In the genomic region with DNA sequence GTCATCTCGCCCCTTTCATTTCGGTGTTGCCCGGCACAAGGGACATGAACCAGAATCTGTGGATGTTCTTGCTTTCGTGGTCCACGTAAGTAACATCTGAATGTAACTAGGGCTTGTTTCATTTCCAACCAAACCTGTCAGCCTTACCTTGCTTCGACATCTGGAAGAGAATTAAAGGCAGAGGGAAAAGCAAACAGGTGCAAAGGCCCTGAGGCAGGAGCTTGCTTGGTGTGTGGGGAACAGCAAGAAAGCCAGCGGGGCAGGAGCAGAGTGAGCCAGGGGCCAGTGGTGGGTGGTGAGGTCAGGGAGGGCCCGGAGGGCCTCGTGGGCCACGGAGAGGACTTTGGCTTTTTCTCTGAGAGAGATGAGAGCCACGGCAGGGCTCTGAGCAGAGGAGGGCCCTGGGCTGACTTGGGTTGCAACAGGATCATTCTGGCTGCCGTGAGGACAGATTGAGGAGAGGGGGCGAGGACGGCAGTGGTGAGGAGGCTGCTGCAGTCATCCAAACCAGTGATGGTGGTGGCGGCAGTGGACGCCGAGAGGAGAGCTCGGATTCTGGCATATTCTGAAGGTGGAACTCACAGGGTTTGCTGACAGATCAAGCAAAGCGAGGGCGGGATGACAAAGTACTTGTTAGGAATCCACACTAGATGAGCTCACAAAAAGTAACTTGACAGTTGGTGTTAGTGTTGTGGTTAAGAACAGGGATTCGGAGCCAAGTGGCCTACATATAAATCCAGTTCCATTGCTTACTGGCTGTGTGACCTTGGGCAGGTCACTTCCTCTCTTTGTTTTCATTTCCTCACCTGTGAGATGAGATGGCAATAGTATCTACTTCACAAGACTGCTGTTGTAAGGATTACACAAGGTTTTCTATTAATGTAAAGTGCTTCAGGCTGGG, we compare ENCODE assay signal across 17 cellular contexts. TPM values are rescaled to one million over a fixed set of nuclear protein-coding genes. Genes with fewer than 3 reads are reported as not detected.
DNase-seq lines count a peak whose midpoint lies in the region; ATAC-seq, FAIRE-seq and TF ChIP-seq lines count a peak whose summit lies in the region.
"Had no signal": no experiment of that assay in that cellular context is flagged by ENCODE, and none has a peak within 500 bp of the region (broad histone marks: within the 10 kb centered on the region; RNA-seq: fewer than 3 reads in every experiment).

No MANE protein-coding gene starts in this region.

- H3K79me2 ChIP-seq in parathyroid adenoma, result no peaks in the 10 kb centered on the region

- no peak for FAIRE-seq in GM12891 (lab: Jason Lieb, UNC)
- FAIRE-seq: GM12892 had no signal

- 70 to 83% methylated on average over 10 to 19 of the region's 21 CpGs for WGBS in body of pancreas, 2 donors

- no peak overlapping the region for H3K4me3 ChIP-seq in body of pancreas
- H3K4me3 ChIP-seq in left ventricle myocardium inferior, result peak overlapping the region; percentile 44
- no peak overlapping the region for H3K4me3 ChIP-seq in parathyroid adenoma (ENCODE audit: low read depth, low read length)
- no peak overlapping the region for H3K4me3 ChIP-seq in tibial artery

- intact Hi-C loops in body of pancreas (cut with DNase I) (no loop called here), left ventricle myocardium inferior (cut with micrococcal nuclease) (no loop called here), tibial artery (cut with DNase I; ENCODE audit: low total_unique reads) (loop anchor here (10.0 kb wide), 1 partner anchor 116 kb away; the partner anchor contains the start of genes FTSJ1 and SLC38A5)

- ATAC-seq in body of pancreas, result peak; percentile 37
- no peak for ATAC-seq in GM18858 (IDR thresholded peaks at IDR 0.05; ENCODE audit: unreplicated experiment)
- ATAC-seq: stimulated activated memory B cell treated with anti-CD40 and anti-IgM and Interleukin-4, amounts not matched to agents 10 μg/mL and 1 μg/mL and 100 μg/mL, for 72 hours; T-cell had no signal

- H3K4me2 ChIP-seq in parathyroid adenoma (ENCODE audit: low read length), result no peak overlapping the region

- H3K27ac ChIP-seq in body of pancreas (peak overlapping the region; percentile 81 to 89 (median 85)), left ventricle myocardium inferior (replicated peaks) (peak overlapping the region; percentile 86), parathyroid adenoma (peak overlapping the region; percentile 42), tibial artery (no peak overlapping the region)

- TF ChIP-seq CTCF in body of pancreas (IDR thresholded peaks at IDR 0.05) (no peak), left ventricle myocardium inferior (IDR thresholded peaks at IDR 0.05; ENCODE audit: borderline replicate concordance) (no peak), parathyroid adenoma (IDR thresholded peaks at IDR 0.05) (no peak), tibial artery (IDR thresholded peaks at IDR 0.05) (no peak)

- H3K4me1 ChIP-seq in body of pancreas (peaks cover 15% of the 10 kb centered on the region), left ventricle myocardium inferior (peaks cover 10% of the 10 kb centered on the region), parathyroid adenoma (no peaks in the 10 kb centered on the region), tibial artery (no peaks in the 10 kb centered on the region)

- no peak overlapping the region for H3K9ac ChIP-seq in parathyroid adenoma

- H2AFZ ChIP-seq in parathyroid adenoma, result no peak overlapping the region

- H3K27me3 ChIP-seq in body of pancreas (no peaks in the 10 kb centered on the region), left ventricle myocardium inferior (ENCODE audit: low read depth) (no peaks in the 10 kb centered on the region), parathyroid adenoma (ENCODE audit: control insufficient read depth, insufficient read depth, low read length) (no peaks in the 10 kb centered on the region), tibial artery (no peaks in the 10 kb centered on the region)
- H3K27me3 ChIP-seq: BE2C had no signal

- H3K9me3 ChIP-seq in body of pancreas, result no peaks in the 10 kb centered on the region
- H3K9me3 ChIP-seq in left ventricle myocardium inferior (replicated peaks), result no peaks in the 10 kb centered on the region
- no peaks in the 10 kb centered on the region for H3K9me3 ChIP-seq in parathyroid adenoma (ENCODE audit: control insufficient read depth, low read length)
- H3K9me3 ChIP-seq in tibial artery, result no peaks in the 10 kb centered on the region
- H3K9me3 ChIP-seq: BE2C had no signal

- DNase-seq in GM12891 (ENCODE audit: insufficient read length, low spot score), result no peak
- no peak for DNase-seq in body of pancreas
- no peak for DNase-seq in left ventricle myocardium inferior
- no peak for DNase-seq in ecto neural progenitor cell (ENCODE audit: low spot score)
- no peak for DNase-seq in tibial artery
- no peak for DNase-seq in H4 (ENCODE audit: low spot score)
- DNase-seq: activated CD4-positive, CD25-positive, alpha-beta regulatory T cell treated with anti-CD3 and anti-CD28 coated beads, Interleukin-2, amount 50 U/mL, for 72 hours; activated T-cell treated with anti-CD3 and anti-CD28 coated beads, Interleukin-2, amount 50 U/mL, for 24 hours; effector memory CD4-positive, alpha-beta T cell; mesendoderm; MM.1S; T-cell had no signal

- no peaks in the 10 kb centered on the region for H3K36me3 ChIP-seq in body of pancreas (replicated peaks in 1 of 2; ENCODE audit: insufficient read depth in 1 of 2, low read depth in 2 of 2)
- no peaks in the 10 kb centered on the region for H3K36me3 ChIP-seq in left ventricle myocardium inferior
- H3K36me3 ChIP-seq in parathyroid adenoma (ENCODE audit: control insufficient read depth, insufficient read depth, low read length), result no peaks in the 10 kb centered on the region
- H3K36me3 ChIP-seq in tibial artery, result no peaks in the 10 kb centered on the region
- H3K36me3 ChIP-seq: BE2C had no signal

- TF ChIP-seq POLR2A in GM12891 (IDR thresholded peaks at IDR 0.05; ENCODE audit: low read depth, low read length) (no peak), body of pancreas (IDR thresholded peaks at IDR 0.05) (peak in 2 of 3 donors; percentile 3 to 14)

TF ChIP-seq in GM12891, 5 proteins besides CTCF, POLR2A, EP300 and RAD21:
- TF ChIP-seq SPI1 (IDR thresholded peaks at IDR 0.05; ENCODE audit: low read depth, low read length) (peak; percentile 36; the same call in 1 of the 2 replicates), TAF1 (IDR thresholded peaks at IDR 0.05; ENCODE audit: low read depth, low read length) (no peak), POLR2AphosphoS5 (IDR thresholded peaks at IDR 0.05; ENCODE audit: low read depth, low read length) (no peak), PAX5 (IDR thresholded peaks at IDR 0.05; ENCODE audit: insufficient read depth, low read length, severe bottlenecking) (no peak), POU2F2 (IDR thresholded peaks at IDR 0.05; ENCODE audit: low read depth, low read length) (no peak)

RNA-seq across cellular contexts. Expression of gene WDR13, which starts 6.8 kb away (rescaled TPM):
- 55.1 TPM for polyA plus RNA-seq in GM12891 (2012; ENCODE audit: low read depth, missing spikeins)
- total RNA-seq in body of pancreas, result 100 to 1,000 TPM; 132 to 134 TPM
- total RNA-seq in left ventricle myocardium inferior, result 137 TPM
- total RNA-seq in H4 (2014; rRNA removed; shearing (Covaris generic)), result 42.8 and 49.7 TPM in 2 replicates

RNA-seq across cellular contexts. Expression of gene RBM3, which starts 16.2 kb away (rescaled TPM):
- 247 TPM for polyA plus RNA-seq in GM12891 (2012; ENCODE audit: low read depth, missing spikeins)
- 100 to 1,000 TPM; 184 to 194 TPM for total RNA-seq in body of pancreas
- 121 TPM for total RNA-seq in left ventricle myocardium inferior
- total RNA-seq in H4 (2014; rRNA removed; shearing (Covaris generic)), result 154 and 175 TPM in 2 replicates

RNA-seq across cellular contexts. Expression of gene TBC1D25, which starts 50.9 kb away (rescaled TPM):
- polyA plus RNA-seq in GM12891 (2012; ENCODE audit: low read depth, missing spikeins), result 11.4 TPM
- 1 to 10 TPM; 5.4 to 5.9 TPM for total RNA-seq in body of pancreas
- total RNA-seq in left ventricle myocardium inferior, result 14.5 TPM
- 2.6 and 3.2 TPM in 2 replicates for total RNA-seq in H4 (2014; rRNA removed; shearing (Covaris generic))

Comparison
In these comparisons a context has a peak if more than half of its experiments do, and no peak if none do; other contexts are left out.
1. H3K27ac ChIP-seq: peak in body of pancreas (4 of 4), left ventricle myocardium inferior (single experiment) and parathyroid adenoma (single experiment); none in tibial artery (0 of 2).